ENCODE assay signal across 12 cellular contexts in genomic region chr1:89451011-89451410, GRCh38.
DNase-seq lines count a peak whose midpoint lies in the region; ATAC-seq and TF ChIP-seq lines count a peak whose summit lies in the region.
"Had no signal": no experiment of that assay in that cellular context is flagged by ENCODE, and none has a peak within 500 bp of the region (broad histone marks: within the 10 kb centered on the region; RNA-seq: fewer than 3 reads in every experiment).

No MANE protein-coding gene starts in this region.

- H3K36me3 Mint-ChIP-seq in effector memory CD8-positive, alpha-beta T cell (ENCODE audit: insufficient read depth) = no peaks in the 10 kb centered on the region

- no peaks in the 10 kb centered on the region for H3K27me3 Mint-ChIP-seq in effector memory CD8-positive, alpha-beta T cell

- no peaks in the 10 kb centered on the region for H3K9me3 Mint-ChIP-seq in effector memory CD8-positive, alpha-beta T cell

- H3K27me3 ChIP-seq in DND-41 (ENCODE audit: insufficient read depth, low read length, poor library complexity) (no peaks in the 10 kb centered on the region), MM.1S (replicated peaks; ENCODE audit: insufficient read depth, low read length) (no peaks in the 10 kb centered on the region), MG63 (no peaks in the 10 kb centered on the region)
- H3K27me3 ChIP-seq: suprapubic skin had no signal

- H3K4me1 ChIP-seq in DND-41 (ENCODE audit: insufficient read depth, low read length) = peaks cover 8% of the 10 kb centered on the region
- no peaks in the 10 kb centered on the region for H3K4me1 ChIP-seq in MM.1S (ENCODE audit: low read length)
- H3K4me1 ChIP-seq: psoas muscle had no signal

- H3K4me2 ChIP-seq in DND-41 (ENCODE audit: insufficient read depth, low read length) (no peak overlapping the region), MM.1S (ENCODE audit: low read depth, low read length) (no peak overlapping the region)

- H3K36me3 ChIP-seq in DND-41 (ENCODE audit: insufficient read depth, low read length) = no peaks in the 10 kb centered on the region
- no peaks in the 10 kb centered on the region for H3K36me3 ChIP-seq in MM.1S (replicated peaks; ENCODE audit: insufficient read depth, low read length)
- H3K36me3 ChIP-seq in MG63 = no peaks in the 10 kb centered on the region
- H3K36me3 ChIP-seq: suprapubic skin had no signal

- no peak overlapping the region for H3K4me3 ChIP-seq in DND-41 (ENCODE audit: low read depth in 1 of 2, low read length in 2 of 2)
- no peak overlapping the region for H3K4me3 ChIP-seq in MM.1S (ENCODE audit: low read length)
- H3K4me3 ChIP-seq in MG63 = no peak overlapping the region
- H3K4me3 ChIP-seq: psoas muscle, suprapubic skin had no signal

- TF ChIP-seq CTCF in DND-41 (IDR thresholded peaks at IDR 0.05; ENCODE audit: borderline replicate concordance, extremely low read depth, low read length, poor library complexity, severe bottlenecking) (no peak), MM.1S (IDR thresholded peaks at IDR 0.05; ENCODE audit: low read length) (no peak)

- no peaks in the 10 kb centered on the region for H3F3A ChIP-seq in MM.1S (ENCODE audit: insufficient read depth, low read length)

- no peaks in the 10 kb centered on the region for H3K9me2 ChIP-seq in MM.1S (replicated peaks; ENCODE audit: insufficient read depth, low read length)

- no peak overlapping the region for H3K4me3 Mint-ChIP-seq in effector memory CD8-positive, alpha-beta T cell

- H3K27ac ChIP-seq in DND-41 (ENCODE audit: low read length) (no peak overlapping the region), MM.1S (ENCODE audit: low read length) (no peak overlapping the region)
- H3K27ac ChIP-seq: psoas muscle, suprapubic skin had no signal

- DNase-seq in DND-41 = no peak
- DNase-seq in MM.1S = peak; percentile 18
- DNase-seq in effector memory CD8-positive, alpha-beta T cell = no peak
- DNase-seq in Kasumi-1 (lab: John Stamatoyannopoulos, UW) = no peak
- DNase-seq in superior temporal gyrus (ENCODE audit: extremely low spot score) = no peak
- DNase-seq in NCI-H69 (lab: John Stamatoyannopoulos, UW) = no peak
- DNase-seq in MG63 = no peak
- DNase-seq: DMS153, psoas muscle, SIG-M5 had no signal

- no peak overlapping the region for H3K9ac ChIP-seq in DND-41 (ENCODE audit: low read depth, low read length)
- H3K9ac ChIP-seq in MM.1S (ENCODE audit: low read length) = no peak overlapping the region

- H3K4me1 Mint-ChIP-seq in effector memory CD8-positive, alpha-beta T cell (ENCODE audit: low read depth in 2 of 2) = peaks cover 7 to 9% of the 10 kb centered on the region in 2 donors

- H2AFZ ChIP-seq in DND-41 (ENCODE audit: low read depth, low read length) (no peak overlapping the region), MM.1S (ENCODE audit: low read length) (no peak overlapping the region)

- peak overlapping the region in 1 of 2 donors; percentile 14 for H3K27ac Mint-ChIP-seq in effector memory CD8-positive, alpha-beta T cell

- H3K79me2 ChIP-seq in DND-41 (ENCODE audit: insufficient read depth, low read length) = no peaks in the 10 kb centered on the region
- H3K79me2 ChIP-seq in MM.1S (ENCODE audit: low read length) = no peaks in the 10 kb centered on the region

- H4K20me1 ChIP-seq in DND-41 (ENCODE audit: insufficient read depth, low read length) (no peaks in the 10 kb centered on the region), MM.1S (ENCODE audit: insufficient read depth, low read length) (no peaks in the 10 kb centered on the region)

- ATAC-seq in DND-41 (ENCODE audit: insufficient read depth, low read depth) = peak; percentile 71
- ATAC-seq in GM19372 (IDR thresholded peaks at IDR 0.05; ENCODE audit: low read depth, unreplicated experiment) = peak; percentile 68
- ATAC-seq in effector memory CD8-positive, alpha-beta T cell (replicated peaks) = peak; percentile 31
- ATAC-seq: psoas muscle had no signal

- H3K9me3 ChIP-seq in DND-41 (ENCODE audit: insufficient read depth, low read length, severe bottlenecking) (no peaks in the 10 kb centered on the region), MM.1S (replicated peaks; ENCODE audit: insufficient read depth, low read length) (no peaks in the 10 kb centered on the region), MG63 (no peaks in the 10 kb centered on the region)
- H3K9me3 ChIP-seq: psoas muscle, suprapubic skin had no signal
